Comparison of ENCODE assay signal across 8 cellular contexts in the genomic region with DNA sequence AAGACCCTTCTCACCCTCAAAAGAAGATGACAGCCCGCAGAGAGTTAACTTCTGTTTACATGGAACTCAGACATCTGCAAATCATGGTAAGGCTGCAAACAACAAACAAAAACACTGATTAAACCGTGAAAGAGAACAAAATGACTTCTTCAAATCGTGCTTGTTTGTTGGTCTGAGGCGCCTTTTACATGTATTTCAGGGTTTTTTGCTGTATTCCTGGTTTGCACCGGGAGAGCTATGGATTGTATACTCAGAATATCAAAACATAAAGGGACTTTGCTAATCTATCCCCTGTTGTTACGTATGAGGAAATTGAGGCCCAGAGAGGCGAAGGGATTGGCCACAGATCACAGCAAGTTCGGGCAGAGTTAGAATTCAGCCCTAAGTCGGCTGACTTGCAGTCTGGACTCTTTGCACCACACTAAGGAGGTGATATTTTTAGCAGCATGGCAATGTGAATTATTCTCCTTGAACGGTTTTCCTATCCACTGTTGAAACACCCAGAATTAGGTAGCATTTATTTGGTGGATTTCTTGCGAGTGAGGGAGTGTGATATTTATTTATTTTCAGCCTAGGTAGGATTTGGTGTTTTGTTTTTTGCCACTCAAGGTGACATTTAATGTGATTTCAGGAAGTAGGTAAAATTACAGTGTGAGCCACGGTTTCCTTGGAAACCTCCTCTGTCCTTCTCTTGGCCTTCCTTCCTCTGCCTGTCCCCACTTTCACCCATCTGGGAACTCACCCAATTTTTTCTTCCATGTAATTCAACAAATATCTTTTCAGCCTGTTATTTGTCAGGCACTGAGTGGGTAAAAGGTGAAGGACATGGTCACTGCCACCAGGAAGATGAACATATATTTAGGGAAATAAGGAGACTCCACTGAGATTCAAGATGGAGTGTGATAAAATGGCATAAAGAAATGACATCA. TPM values are rescaled to one million over a fixed set of nuclear protein-coding genes. Genes with fewer than 3 reads are reported as not detected.
DNase-seq lines count a peak whose midpoint lies in the region; ATAC-seq and TF ChIP-seq lines count a peak whose summit lies in the region.

No MANE protein-coding gene starts in this region.

- ATAC-seq in GM21576 (IDR thresholded peaks at IDR 0.05; ENCODE audit: unreplicated experiment): no peak

- H3K27ac ChIP-seq in RWPE1: peak overlapping the region; percentile 85
- peak overlapping the region; percentile 96 for H3K27ac ChIP-seq in cingulate gyrus (ENCODE audit: low read depth, low read length)
- H3K27ac ChIP-seq in thymus (ENCODE audit: low read depth): peak overlapping the region; percentile 38

- intact Hi-C loops in lower leg skin (cut with DNase I; ENCODE audit: low total_unique reads): no loop called here

- TF ChIP-seq POLR2A in lower leg skin (IDR thresholded peaks at IDR 0.05): no peak

- POLR2A ChIA-PET in AG04449 (lab: Yijun Ruan, JAX): interaction anchor here (1.5 kb wide), 1 partner anchor 74 kb away, joined by 6 read pairs; the partner anchor contains the start of gene PTMA
- POLR2A ChIA-PET in RWPE1 (lab: Yijun Ruan, JAX; ENCODE audit: low non-redundant PET): no interaction called here

- H3K27me3 ChIP-seq in thymus (ENCODE audit: control insufficient read depth, insufficient read depth): no peaks in the 10 kb centered on the region

- 4 to 5% methylated on average over 12 of the region's 12 CpGs for WGBS in lower leg skin, 2 donors
- 3% methylated on average over 12 of the region's 12 CpGs for WGBS in thymus

- H3K9me3 ChIP-seq in thymus (ENCODE audit: control insufficient read depth): no peaks in the 10 kb centered on the region

- CTCF ChIA-PET in AG04449 (lab: Yijun Ruan, JAX): interaction anchor here (1.3 to 1.4 kb wide), 2 partner anchors 19 to 107 kb away, joined by 5 to 6 read pairs; no protein-coding TSS in a partner anchor
- CTCF ChIA-PET in RWPE1 (lab: Yijun Ruan, JAX): no interaction called here

- in situ Hi-C loops in GM13976 (cut with MboI; ENCODE audit: low sequenced_read_pairs, unreplicated experiment): no loop called here

- DNase-seq in AG04449 (ENCODE audit: low read depth, low spot score) (no peak), GM13976 (ENCODE audit: low spot score) (peak; percentile 32), RWPE1 (ENCODE audit: low spot score) (peak; percentile 42), lower leg skin (ENCODE audit: low spot score in 2 of 2) (no peak), superior temporal gyrus (ENCODE audit: extremely low spot score) (no peak)

- TF ChIP-seq CTCF in AG04449 (IDR thresholded peaks at IDR 0.05; ENCODE audit: insufficient read depth, low read length, missing control alignments): no peak
- no peak for TF ChIP-seq CTCF in GM13976 (IDR thresholded peaks at IDR 0.05; ENCODE audit: borderline replicate concordance, control extremely low read depth, extremely low read depth, insufficient read depth, missing control alignments)
- TF ChIP-seq CTCF in RWPE1 (conservative IDR thresholded peaks at IDR 0.05; ENCODE audit: low read depth): no peak
- no peak for TF ChIP-seq CTCF in lower leg skin (IDR thresholded peaks at IDR 0.05)

- peak overlapping the region; percentile 94 for H3K4me3 ChIP-seq in AG04449 (ENCODE audit: low read depth, low read length)
- peak overlapping the region; percentile 86 for H3K4me3 ChIP-seq in lower leg skin (ENCODE audit: low read depth, poor library complexity, severe bottlenecking)
- H3K4me3 ChIP-seq in thymus (ENCODE audit: low read length): peak overlapping the region; percentile 54

- no peaks in the 10 kb centered on the region for H3K36me3 ChIP-seq in thymus (ENCODE audit: control insufficient read depth, insufficient read depth)

- peaks cover 18% of the 10 kb centered on the region for H3K4me1 ChIP-seq in thymus (ENCODE audit: control insufficient read depth, insufficient read depth, low read length)

RNA-seq across cellular contexts. Expression of gene PDE6D, which starts 1.0 kb away (rescaled TPM):
- 10 to 100 TPM; 13.0 to 25.3 (median 18.1) TPM for total RNA-seq in lower leg skin
- polyA plus RNA-seq in thymus: 44.2 TPM

RNA-seq across cellular contexts. Expression of gene COPS7B, which starts 4.2 kb away (rescaled TPM):
- total RNA-seq in lower leg skin: 10 to 100 TPM; 13.7 to 35.2 (median 24.4) TPM
- 29.0 TPM for polyA plus RNA-seq in thymus

Comparison
In these comparisons a context has a peak if more than half of its experiments do, and no peak if none do; other contexts are left out.
1. DNase-seq: peak in GM13976 (single experiment) and RWPE1 (single experiment); none in AG04449 (single experiment), lower leg skin (0 of 2) and superior temporal gyrus (single experiment).
2. H3K27ac ChIP-seq: peak in every context shown above with its lines; median percentile 96 in cingulate gyrus; 85 in RWPE1; 38 in thymus.
3. Peak in every context shown above with its lines, with median percentiles within 50 percentile points of each other: H3K4me3 ChIP-seq.